ENCODE assay signal across 19 cellular contexts in the genomic region with DNA sequence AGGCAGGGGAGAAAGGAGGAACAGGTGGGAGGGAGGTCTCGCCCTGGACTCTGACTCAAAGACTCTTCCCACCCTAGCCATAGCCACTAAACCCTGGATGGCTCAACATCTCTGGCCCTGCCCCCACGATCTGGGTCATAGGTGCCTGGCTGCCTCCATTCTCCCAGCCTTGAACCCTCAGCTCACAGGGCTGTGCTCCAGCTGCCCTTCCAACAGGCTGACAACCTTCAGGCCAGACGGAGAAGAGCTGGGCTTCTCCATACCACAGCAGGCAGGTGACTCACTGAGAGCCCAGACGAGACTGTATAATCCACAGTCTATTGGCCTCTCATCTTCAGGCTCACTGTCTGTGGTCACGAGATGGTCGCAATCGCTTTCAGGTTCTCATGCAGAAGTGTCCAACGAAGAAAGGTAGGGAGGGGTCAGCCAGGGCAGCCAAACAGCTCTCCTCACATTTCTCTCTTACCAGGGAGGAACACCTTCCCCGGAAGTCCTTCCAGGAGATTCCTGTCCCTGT.
DNase-seq lines count a peak whose midpoint lies in the region; FAIRE-seq and TF ChIP-seq lines count a peak whose summit lies in the region.
"Had no signal": no experiment of that assay in that cellular context is flagged by ENCODE, and none has a peak within 500 bp of the region (broad histone marks: within the 10 kb centered on the region; RNA-seq: fewer than 3 reads in every experiment).

No MANE protein-coding gene starts in this region.

- peak; percentile 76 for DNase-seq in WERI-Rb-1
- DNase-seq in astrocyte (ENCODE audit: low read depth), result no peak
- DNase-seq in islet precursor cell, result peak; percentile 63
- no peak for DNase-seq in smooth muscle cell (lab: John Stamatoyannopoulos, UW; ENCODE audit: unreplicated experiment)
- DNase-seq in GM23248, result no peak
- no peak for DNase-seq in sigmoid colon
- no peak for DNase-seq in activated CD4-positive, alpha-beta T cell treated with anti-CD3 and anti-CD28 coated beads, Interleukin-2, amount 50 U/mL, for 4 hours
- DNase-seq: C1 segment of cervical spinal cord; Calu3; CD4-positive, alpha-beta memory T cell; COR-L47; DMS53; DMS79 treated with DMSO at 0.1 percent for 48 hours; GF-D8; H9; HFFc6 had no signal

- no peaks in the 10 kb centered on the region for H3F3A ChIP-seq in smooth muscle cell (ENCODE audit: low read depth)
- H3F3A ChIP-seq in GM23248 (ENCODE audit: insufficient read depth), result no peaks in the 10 kb centered on the region

- H3K27ac Mint-ChIP-seq in astrocyte (ENCODE audit: unreplicated experiment), result peak overlapping the region; percentile 58
- H3K27ac Mint-ChIP-seq: CD4-positive, alpha-beta memory T cell; GM23338; HFFc6 had no signal

- H3K9ac ChIP-seq in astrocyte (ENCODE audit: low read length) (no peak overlapping the region), smooth muscle cell (ENCODE audit: low read depth) (no peak overlapping the region), GM23248 (no peak overlapping the region)

- H3K36me3 ChIP-seq in WERI-Rb-1 (peaks cover 55% of the 10 kb centered on the region), astrocyte (ENCODE audit: insufficient read depth, low read length) (no peaks in the 10 kb centered on the region), smooth muscle cell (ENCODE audit: low read depth) (no peaks in the 10 kb centered on the region), GM23248 (ENCODE audit: low read depth) (no peaks in the 10 kb centered on the region), sigmoid colon (no peaks in the 10 kb centered on the region)

- H4K20me1 ChIP-seq in astrocyte (ENCODE audit: insufficient read depth, low read length) (no peaks in the 10 kb centered on the region), smooth muscle cell (ENCODE audit: low read depth) (no peaks in the 10 kb centered on the region), GM23248 (ENCODE audit: insufficient read depth) (no peaks in the 10 kb centered on the region)

- H3K9me2 ChIP-seq in GM23248 (ENCODE audit: insufficient read depth), result no peaks in the 10 kb centered on the region

- H3K4me3 Mint-ChIP-seq in astrocyte (ENCODE audit: unreplicated experiment), result peak overlapping the region; percentile 70
- H3K4me3 Mint-ChIP-seq: GM23338, H9, HFFc6 had no signal

- TF ChIP-seq CTCF in WERI-Rb-1 (IDR thresholded peaks at IDR 0.05; ENCODE audit: low read depth, low read length) (no peak), astrocyte (IDR thresholded peaks at IDR 0.05; ENCODE audit: insufficient read depth, low read depth, low read length) (no peak), smooth muscle cell (IDR thresholded peaks at IDR 0.05; ENCODE audit: borderline replicate concordance, insufficient read depth, poor library complexity, severe bottlenecking) (no peak), sigmoid colon (IDR thresholded peaks at IDR 0.05) (no peak)

- H2AFZ ChIP-seq in astrocyte (ENCODE audit: low read depth, low read length) (no peak overlapping the region), smooth muscle cell (ENCODE audit: low read depth) (no peak overlapping the region), GM23248 (no peak overlapping the region)
- H2AFZ ChIP-seq: GM23338 had no signal

- H3K9me3 Mint-ChIP-seq in astrocyte (ENCODE audit: unreplicated experiment), result peaks cover 4% of the 10 kb centered on the region

- intact Hi-C loops in sigmoid colon (cut with DNase I), result no loop called here

- FAIRE-seq in astrocyte (lab: Jason Lieb, UNC), result no peak
- FAIRE-seq: GM12891, GM18507 had no signal

- WGBS in smooth muscle cell (ENCODE audit: low lambda C conversion rate), result 77% methylated on average over 9 of the region's 9 CpGs
- WGBS in GM23248 (ENCODE audit: low coverage in 1 of 2, low lambda C conversion rate in 2 of 2, missing lambda C conversion rate in 2 of 2), 2 experiments, result 47 to 52% methylated on average over 9 of the region's 9 CpGs
- WGBS in sigmoid colon, 2 donors, result 84 to 86% methylated on average over 9 of the region's 9 CpGs

- no peaks in the 10 kb centered on the region for H3K4me1 ChIP-seq in astrocyte (ENCODE audit: insufficient read depth, low read length)
- no peaks in the 10 kb centered on the region for H3K4me1 ChIP-seq in smooth muscle cell (ENCODE audit: low read depth)
- no peaks in the 10 kb centered on the region for H3K4me1 ChIP-seq in GM23248 (ENCODE audit: insufficient read depth)
- H3K4me1 ChIP-seq in sigmoid colon, result no peaks in the 10 kb centered on the region

- peaks cover 3% of the 10 kb centered on the region for H3K27me3 Mint-ChIP-seq in astrocyte (ENCODE audit: low read depth, unreplicated experiment)

- peak overlapping the region; percentile 90 for H3K27ac ChIP-seq in WERI-Rb-1
- no peak overlapping the region for H3K27ac ChIP-seq in astrocyte (ENCODE audit: low read depth, low read length)
- peak overlapping the region; percentile 5 for H3K27ac ChIP-seq in smooth muscle cell (ENCODE audit: low read depth)
- no peak overlapping the region for H3K27ac ChIP-seq in GM23248
- no peak overlapping the region for H3K27ac ChIP-seq in sigmoid colon

- in situ Hi-C loops in GM23248 (cut with MboI), result no loop called here

- no peak for TF ChIP-seq POLR2A in sigmoid colon (IDR thresholded peaks at IDR 0.05)

- no peaks in the 10 kb centered on the region for H3K36me3 Mint-ChIP-seq in astrocyte (ENCODE audit: low read depth, unreplicated experiment)
- H3K36me3 Mint-ChIP-seq: CD4-positive, alpha-beta memory T cell had no signal

- H3K79me2 ChIP-seq in astrocyte (ENCODE audit: insufficient read depth, low read length) (no peaks in the 10 kb centered on the region), smooth muscle cell (ENCODE audit: low read depth) (no peaks in the 10 kb centered on the region), GM23248 (ENCODE audit: insufficient read depth) (no peaks in the 10 kb centered on the region)

- H3K4me3 ChIP-seq in WERI-Rb-1 (ENCODE audit: low read depth, low read length), result no peak overlapping the region
- no peak overlapping the region for H3K4me3 ChIP-seq in astrocyte (ENCODE audit: insufficient read depth, low read depth, low read length)
- no peak overlapping the region for H3K4me3 ChIP-seq in smooth muscle cell
- no peak overlapping the region for H3K4me3 ChIP-seq in GM23248
- no peak overlapping the region for H3K4me3 ChIP-seq in sigmoid colon
- H3K4me3 ChIP-seq: GM23338 had no signal

- TF ChIP-seq EP300 in sigmoid colon (IDR thresholded peaks at IDR 0.05), result no peak

- H3K9me3 ChIP-seq in WERI-Rb-1 (ENCODE audit: severe bottlenecking) (peaks cover 7% of the 10 kb centered on the region), astrocyte (ENCODE audit: insufficient read depth, low read depth, low read length) (peaks cover 4% of the 10 kb centered on the region), smooth muscle cell (replicated peaks; ENCODE audit: low read depth) (no peaks in the 10 kb centered on the region), GM23248 (ENCODE audit: low read depth) (no peaks in the 10 kb centered on the region), sigmoid colon (no peaks in the 10 kb centered on the region)

- no peak overlapping the region for H3K4me2 ChIP-seq in astrocyte (ENCODE audit: low read length)
- H3K4me2 ChIP-seq in smooth muscle cell, result no peak overlapping the region
- H3K4me2 ChIP-seq in GM23248 (ENCODE audit: unreplicated experiment), result no peak overlapping the region
- H3K4me2 ChIP-seq: GM23338 had no signal

- H3K27me3 ChIP-seq in WERI-Rb-1 (ENCODE audit: insufficient read depth, low read depth, severe bottlenecking) (no peaks in the 10 kb centered on the region), astrocyte (ENCODE audit: insufficient read depth, low read length) (no peaks in the 10 kb centered on the region), smooth muscle cell (ENCODE audit: low read depth) (no peaks in the 10 kb centered on the region), GM23248 (replicated peaks; ENCODE audit: insufficient read depth) (no peaks in the 10 kb centered on the region), sigmoid colon (no peaks in the 10 kb centered on the region)

- peaks cover 22% of the 10 kb centered on the region for H3K4me1 Mint-ChIP-seq in astrocyte (ENCODE audit: low read depth, unreplicated experiment)
- H3K4me1 Mint-ChIP-seq: CD4-positive, alpha-beta memory T cell; GM23338; H9 had no signal

Comparison
In these comparisons a context has a peak if more than half of its experiments do, and no peak if none do; other contexts are left out.
1. DNase-seq: peak in WERI-Rb-1 (single experiment) and islet precursor cell (single experiment); none in astrocyte (single experiment), smooth muscle cell (single experiment), GM23248 (single experiment), sigmoid colon (single experiment) and activated CD4-positive, alpha-beta T cell treated with anti-CD3 and anti-CD28 coated beads, Interleukin-2, amount 50 U/mL, for 4 hours (0 of 2).
2. H3K27ac ChIP-seq: peak in WERI-Rb-1 (single experiment) and smooth muscle cell (single experiment); none in astrocyte (single experiment), GM23248 (single experiment) and sigmoid colon (0 of 4).